In genomic region chr1:48789903-48790302, GRCh38 we compare ENCODE assay signal across 1 cellular context.
TF ChIP-seq lines count a peak whose summit lies in the region.

No MANE protein-coding gene starts in this region.

TF ChIP-seq in SK-N-SH, 30 proteins besides CTCF, POLR2A, EP300 and RAD21 (continued from another document):
- TF ChIP-seq EZH2phosphoT487 (IDR thresholded peaks at IDR 0.05; ENCODE audit: borderline replicate concordance, low read depth) (no peak), GABPA (IDR thresholded peaks at IDR 0.05; ENCODE audit: low read depth) (no peak)
